In genomic region chr20:52313335-52313963, GRCh38 we compare ENCODE assay signal across 9 cellular contexts.
DNase-seq lines count a peak whose midpoint lies in the region; ATAC-seq and TF ChIP-seq lines count a peak whose summit lies in the region.
"Had no signal": no experiment of that assay in that cellular context is flagged by ENCODE, and none has a peak within 500 bp of the region (broad histone marks: within the 10 kb centered on the region; RNA-seq: fewer than 3 reads in every experiment).

No MANE protein-coding gene starts in this region.

- H3K4me1 Mint-ChIP-seq in natural killer cell treated with Interleukin-12 subunit alpha and Interleukin-12 subunit beta and Interleukin-15 and Interleukin-18, amount 100 ng/mL, for 72 hours (ENCODE audit: low read depth in 2 of 2): no peaks in the 10 kb centered on the region

- no peak overlapping the region for H3K4me3 ChIP-seq in body of pancreas
- H3K4me3 ChIP-seq in lower lobe of right lung: no peak overlapping the region

- H3K36me3 Mint-ChIP-seq in natural killer cell treated with Interleukin-12 subunit alpha and Interleukin-12 subunit beta and Interleukin-15 and Interleukin-18, amount 100 ng/mL, for 72 hours: no peaks in the 10 kb centered on the region

- H3K27me3 ChIP-seq in body of pancreas (no peaks in the 10 kb centered on the region), lower lobe of right lung (ENCODE audit: low read depth) (no peaks in the 10 kb centered on the region)

- no peak overlapping the region for H3K27ac Mint-ChIP-seq in natural killer cell treated with Interleukin-12 subunit alpha and Interleukin-12 subunit beta and Interleukin-15 and Interleukin-18, amount 100 ng/mL, for 72 hours

- TF ChIP-seq CTCF in body of pancreas (IDR thresholded peaks at IDR 0.05) (peak in 6 of 7 experiments; percentile 16 to 49 (median 32)), lower lobe of right lung (IDR thresholded peaks at IDR 0.05) (peak; percentile 31)

- H3K4me3 Mint-ChIP-seq in natural killer cell treated with Interleukin-12 subunit alpha and Interleukin-12 subunit beta and Interleukin-15 and Interleukin-18, amount 100 ng/mL, for 72 hours: no peak overlapping the region

- TF ChIP-seq POLR2A in body of pancreas (IDR thresholded peaks at IDR 0.05): no peak

- DNase-seq in DMS 273 treated with DMSO at 0.1 percent for 48 hours (lab: John Stamatoyannopoulos, UW): peak; percentile 66
- peak; percentile 42 to 50 for DNase-seq in NCI-H1930 (lab: John Stamatoyannopoulos, UW)
- DNase-seq in body of pancreas: peak; percentile 9 to 21 (median 16)
- DNase-seq in lower lobe of right lung: no peak
- no peak for DNase-seq in T-helper 9 cell
- no peak for DNase-seq in natural killer cell treated with Interleukin-12 subunit alpha and Interleukin-12 subunit beta and Interleukin-15 and Interleukin-18, amount 100 ng/mL, for 72 hours (ENCODE audit: low spot score)
- DNase-seq in stimulated activated CD4-positive, alpha-beta T cell treated with anti-CD3 and anti-CD28 coated beads, Interleukin-4, amount 100 ng/mL, for 1 hour: no peak

- no peaks in the 10 kb centered on the region for H3K9me3 Mint-ChIP-seq in natural killer cell treated with Interleukin-12 subunit alpha and Interleukin-12 subunit beta and Interleukin-15 and Interleukin-18, amount 100 ng/mL, for 72 hours

- ATAC-seq in body of pancreas: peak; percentile 35
- ATAC-seq in lower lobe of right lung: peak in 1 of 2 donors; percentile 32
- no peak for ATAC-seq in natural killer cell treated with Interleukin-12 subunit alpha and Interleukin-12 subunit beta and Interleukin-15 and Interleukin-18, amount 100 ng/mL, for 72 hours
- no peak for ATAC-seq in GM21447 (IDR thresholded peaks at IDR 0.05; ENCODE audit: unreplicated experiment)

- WGBS in body of pancreas, 2 donors: 8 to 9% methylated on average over 16 of the region's 16 CpGs

- H3K9me3 ChIP-seq in body of pancreas (no peaks in the 10 kb centered on the region), lower lobe of right lung (no peaks in the 10 kb centered on the region)

- H3K27ac ChIP-seq in body of pancreas: no peak overlapping the region
- no peak overlapping the region for H3K27ac ChIP-seq in lower lobe of right lung
- H3K27ac ChIP-seq: epithelial cell of prostate had no signal

- H3K27me3 Mint-ChIP-seq in natural killer cell treated with Interleukin-12 subunit alpha and Interleukin-12 subunit beta and Interleukin-15 and Interleukin-18, amount 100 ng/mL, for 72 hours: peaks cover 25% of the 10 kb centered on the region in 2 donors

- H3K4me1 ChIP-seq in body of pancreas: peaks cover 5% of the 10 kb centered on the region
- H3K4me1 ChIP-seq in lower lobe of right lung: no peaks in the 10 kb centered on the region

- no peaks in the 10 kb centered on the region for H3K36me3 ChIP-seq in body of pancreas (replicated peaks in 1 of 2; ENCODE audit: insufficient read depth in 1 of 2, low read depth in 2 of 2)
- no peaks in the 10 kb centered on the region for H3K36me3 ChIP-seq in lower lobe of right lung

- intact Hi-C loops in body of pancreas (cut with DNase I) (loop anchor here (10.0 kb wide), 1 partner anchor 1231 kb away; no protein-coding TSS in a partner anchor), lower lobe of right lung (cut with DNase I) (no loop called here)

Comparison
In these comparisons a context has a peak if more than half of its experiments do, and no peak if none do; other contexts are left out.
1. DNase-seq: peak in DMS 273 treated with DMSO at 0.1 percent for 48 hours (single experiment), NCI-H1930 (2 of 2) and body of pancreas (4 of 4); none in lower lobe of right lung (single experiment), T-helper 9 cell (single experiment), natural killer cell treated with Interleukin-12 subunit alpha and Interleukin-12 subunit beta and Interleukin-15 and Interleukin-18, amount 100 ng/mL, for 72 hours (single experiment) and stimulated activated CD4-positive, alpha-beta T cell treated with anti-CD3 and anti-CD28 coated beads, Interleukin-4, amount 100 ng/mL, for 1 hour (single experiment).